In the genomic region with DNA sequence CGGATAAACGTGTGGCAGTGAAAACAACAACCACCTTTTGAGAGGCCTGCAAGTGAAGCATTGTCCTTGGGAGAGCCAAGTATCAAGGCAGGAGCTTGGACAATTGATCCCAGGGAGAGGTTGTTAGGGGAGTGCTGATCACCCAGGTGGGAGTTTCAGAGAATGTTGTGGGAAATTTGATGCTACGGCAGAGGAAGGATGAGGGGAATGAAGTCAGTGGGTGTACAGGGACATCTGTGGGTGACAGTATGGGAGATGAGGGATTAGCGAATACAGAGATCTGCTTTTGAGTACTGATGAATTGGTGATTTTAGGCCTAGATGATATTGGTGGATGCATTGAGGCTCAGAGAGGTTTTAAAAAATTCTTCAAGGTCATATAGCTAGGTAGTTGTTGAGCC, we compare ENCODE assay signal across 18 cellular contexts. TPM values are rescaled to one million over a fixed set of nuclear protein-coding genes. Genes with fewer than 3 reads are reported as not detected.
DNase-seq lines count a peak whose midpoint lies in the region; ATAC-seq and TF ChIP-seq lines count a peak whose summit lies in the region.
"Had no signal": no experiment of that assay in that cellular context is flagged by ENCODE, and none has a peak within 500 bp of the region (broad histone marks: within the 10 kb centered on the region; RNA-seq: fewer than 3 reads in every experiment).

No MANE protein-coding gene starts in this region.

- WGBS in ovary, 3 donors, result 57 to 72% (median 69%) methylated on average over 4 of the region's 4 CpGs

- H3K27ac Mint-ChIP-seq in T-helper 2 cell treated with Interferon-gamma antibody and Interleukin-4, amounts not matched to agents 5 μg/mL and 100 μg/mL, for 36 hours, result peak overlapping the region; percentile 36
- H3K27ac Mint-ChIP-seq in brain, result peak overlapping the region in 4 of 5 experiments; percentile 24 to 44 (median 32)
- peak overlapping the region; percentile 43 for H3K27ac Mint-ChIP-seq in osteocyte (ENCODE audit: unreplicated experiment)

- ATAC-seq in HG02642 (IDR thresholded peaks at IDR 0.05; ENCODE audit: poor library complexity, unreplicated experiment), result no peak
- ATAC-seq: left colon, SK-N-SH treated with all-trans-retinoic acid at 6 μM for 48 hours had no signal

- H3K4me1 Mint-ChIP-seq in T-helper 2 cell treated with Interferon-gamma antibody and Interleukin-4, amounts not matched to agents 5 μg/mL and 100 μg/mL, for 36 hours (ENCODE audit: low read depth), result peaks cover 20% of the 10 kb centered on the region
- H3K4me1 Mint-ChIP-seq in brain (peaks cover 31% of the 10 kb centered on the region), osteocyte (ENCODE audit: unreplicated experiment) (peaks cover 21% of the 10 kb centered on the region)

- H3K36me3 ChIP-seq in ovary, result no peaks in the 10 kb centered on the region
- H3K36me3 ChIP-seq: transverse colon had no signal

- no peak for DNase-seq in T-helper 2 cell treated with Interferon-gamma antibody and Interleukin-4, amounts not matched to agents 5 μg/mL and 100 μg/mL, for 36 hours (ENCODE audit: low spot score)
- DNase-seq in T-helper 2 cell, result no peak
- no peak for DNase-seq in HFF-Myc (ENCODE audit: extremely low read depth, low read depth)
- no peak for DNase-seq in osteocyte (ENCODE audit: extremely low spot score, unreplicated experiment)
- DNase-seq in central memory CD4-positive, alpha-beta T cell, result no peak
- DNase-seq in ovary, result no peak
- DNase-seq: 8988T, C1 segment of cervical spinal cord, dermis blood vessel endothelial cell, left colon, NCI-H1417, NCI-H2171 treated with DMSO at 0.1 percent for 48 hours, posterior cingulate gyrus, small intestine, transverse colon had no signal

- peaks cover 1% of the 10 kb centered on the region for H3K4me1 ChIP-seq in ovary (ENCODE audit: insufficient read depth)

- no peak overlapping the region for H3K27ac ChIP-seq in ovary
- H3K27ac ChIP-seq: transverse colon had no signal

- no peak for TF ChIP-seq EP300 in ovary (IDR thresholded peaks at IDR 0.05)

- TF ChIP-seq CTCF in HFF-Myc (IDR thresholded peaks at IDR 0.05; ENCODE audit: low read depth, low read length, missing control alignments) (no peak), brain (conservative IDR thresholded peaks at IDR 0.05) (no peak), osteocyte (IDR thresholded peaks at IDR 0.05) (no peak), ovary (IDR thresholded peaks at IDR 0.05) (no peak)

- H3K27me3 Mint-ChIP-seq in T-helper 2 cell treated with Interferon-gamma antibody and Interleukin-4, amounts not matched to agents 5 μg/mL and 100 μg/mL, for 36 hours (ENCODE audit: low read depth), result no peaks in the 10 kb centered on the region
- no peaks in the 10 kb centered on the region for H3K27me3 Mint-ChIP-seq in brain
- no peaks in the 10 kb centered on the region for H3K27me3 Mint-ChIP-seq in osteocyte (ENCODE audit: unreplicated experiment)

- TF ChIP-seq POLR2A in ovary (IDR thresholded peaks at IDR 0.05), result no peak

- no peaks in the 10 kb centered on the region for H3K9me3 ChIP-seq in ovary
- H3K9me3 ChIP-seq: transverse colon had no signal

- H3K4me3 Mint-ChIP-seq in T-helper 2 cell treated with Interferon-gamma antibody and Interleukin-4, amounts not matched to agents 5 μg/mL and 100 μg/mL, for 36 hours, result peak overlapping the region; percentile 54
- H3K4me3 Mint-ChIP-seq in brain, result peak overlapping the region in 1 of 5 experiments; percentile 51
- H3K4me3 Mint-ChIP-seq in osteocyte (ENCODE audit: unreplicated experiment), result no peak overlapping the region

- H3K9me3 Mint-ChIP-seq in T-helper 2 cell treated with Interferon-gamma antibody and Interleukin-4, amounts not matched to agents 5 μg/mL and 100 μg/mL, for 36 hours, result no peaks in the 10 kb centered on the region
- H3K9me3 Mint-ChIP-seq in brain, result peaks cover 0 to 5% (median 0%) of the 10 kb centered on the region in 5 experiments
- H3K9me3 Mint-ChIP-seq in osteocyte (ENCODE audit: unreplicated experiment), result no peaks in the 10 kb centered on the region

- H3K4me3 ChIP-seq in HFF-Myc (replicated peaks; ENCODE audit: low read depth, low read length) (peak overlapping the region; percentile 4; the same call in 1 of the 2 replicates), ovary (no peak overlapping the region)
- H3K4me3 ChIP-seq: transverse colon had no signal

- intact Hi-C loops in ovary (cut with DNase I), result loop anchor here in 1 of 4 donors (10.0 kb wide), 1 partner anchor 621 kb away; no protein-coding TSS in a partner anchor

- peaks cover 29% of the 10 kb centered on the region for H3K36me3 Mint-ChIP-seq in T-helper 2 cell treated with Interferon-gamma antibody and Interleukin-4, amounts not matched to agents 5 μg/mL and 100 μg/mL, for 36 hours (ENCODE audit: low read depth)
- peaks cover 21% of the 10 kb centered on the region for H3K36me3 Mint-ChIP-seq in brain
- H3K36me3 Mint-ChIP-seq in osteocyte (ENCODE audit: unreplicated experiment), result peaks cover 2% of the 10 kb centered on the region

- H3K27me3 ChIP-seq in ovary, result no peaks in the 10 kb centered on the region
- H3K27me3 ChIP-seq: transverse colon had no signal

RNA-seq across cellular contexts. Expression of a gene that starts 4.3 kb away (rescaled TPM):
- polyA plus RNA-seq in brain (ENCODE audit: insufficient read depth, low read depth, low replicate concordance) (10.2 TPM), ovary (10 to 100 TPM in 1 of 2 donors, 1 to 10 TPM in 1; 5.8 to 18.4 TPM)
- total RNA-seq in osteocyte (53.6 and 53.8 TPM in 2 replicates), ovary (10 to 100 TPM; 14.2 to 42.2 (median 24.6) TPM)

RNA-seq across cellular contexts. Expression of a gene that starts 38.2 kb away (rescaled TPM):
- 17.4 TPM for polyA plus RNA-seq in brain (ENCODE audit: insufficient read depth, low read depth, low replicate concordance)
- total RNA-seq in osteocyte, result 29.0 and 29.5 TPM in 2 replicates
- total RNA-seq in ovary, result 10 to 100 TPM in 5 of 7 donors, 1 to 10 TPM in 2; 4.3 to 14.7 (median 13.0) TPM
- 1 to 10 TPM; 5.3 to 6.3 TPM for polyA plus RNA-seq in ovary
